In genomic region chr1:176119549-176119948, GRCh38 we compare ENCODE assay signal across 10 cellular contexts.
DNase-seq lines count a peak whose midpoint lies in the region; ATAC-seq and TF ChIP-seq lines count a peak whose summit lies in the region.
"Had no signal": no experiment of that assay in that cellular context is flagged by ENCODE, and none has a peak within 500 bp of the region (broad histone marks: within the 10 kb centered on the region; RNA-seq: fewer than 3 reads in every experiment).

No MANE protein-coding gene starts in this region.

- peaks cover 0 to 8% (median 0%) of the 10 kb centered on the region in 7 donors for H3K4me1 Mint-ChIP-seq in naive thymus-derived CD4-positive, alpha-beta T cell

- no peak overlapping the region for H3K4me3 Mint-ChIP-seq in naive thymus-derived CD4-positive, alpha-beta T cell

- TF ChIP-seq POLR2A in NB4 (IDR thresholded peaks at IDR 0.05; ENCODE audit: extremely low read depth, insufficient read length) (no peak), erythroblast (IDR thresholded peaks at IDR 0.05; ENCODE audit: low read length) (no peak), adrenal gland (IDR thresholded peaks at IDR 0.05) (no peak)

- H3K36me3 Mint-ChIP-seq in naive thymus-derived CD4-positive, alpha-beta T cell: peaks cover 4 to 63% (median 50%) of the 10 kb centered on the region in 5 donors

- no peaks in the 10 kb centered on the region for H3K4me1 ChIP-seq in adrenal gland (replicated peaks in 1 of 2)
- H3K4me1 ChIP-seq in naive thymus-derived CD4-positive, alpha-beta T cell (ENCODE audit: control insufficient read depth in 2 of 2, insufficient read depth in 2 of 2, low read length in 2 of 2): no peaks in the 10 kb centered on the region

- peaks cover 0 to 10% (median 0%) of the 10 kb centered on the region in 3 donors for H3K9me3 ChIP-seq in adrenal gland (replicated peaks in 1 of 3)
- H3K9me3 ChIP-seq in naive thymus-derived CD4-positive, alpha-beta T cell (ENCODE audit: control insufficient read depth in 2 of 3, low read length in 3 of 3): no peaks in the 10 kb centered on the region

- intact Hi-C loops in adrenal gland (cut with DNase I): no loop called here
- intact Hi-C loops in naive thymus-derived CD4-positive, alpha-beta T cell (cut with micrococcal nuclease): no loop called here

- no peak overlapping the region for H3K4me3 ChIP-seq in NB4 (ENCODE audit: low read depth, low read length)
- no peak overlapping the region for H3K4me3 ChIP-seq in adrenal gland
- H3K4me3 ChIP-seq in naive thymus-derived CD4-positive, alpha-beta T cell (ENCODE audit: low read length): no peak overlapping the region

- peak; percentile 51 for ATAC-seq in GM19463 (IDR thresholded peaks at IDR 0.05; ENCODE audit: unreplicated experiment)
- no peak for ATAC-seq in naive thymus-derived CD4-positive, alpha-beta T cell

- no peaks in the 10 kb centered on the region for H3K27me3 ChIP-seq in adrenal gland
- no peaks in the 10 kb centered on the region for H3K27me3 ChIP-seq in naive thymus-derived CD4-positive, alpha-beta T cell (ENCODE audit: control insufficient read depth in 2 of 2, insufficient read depth in 2 of 2, low read length in 2 of 2)

- no peak for TF ChIP-seq CTCF in NB4 (IDR thresholded peaks at IDR 0.05; ENCODE audit: low read depth, low read length)
- no peak for TF ChIP-seq CTCF in adrenal gland (IDR thresholded peaks at IDR 0.05)

- peaks cover 3 to 35% (median 8%) of the 10 kb centered on the region in 11 donors for H3K9me3 Mint-ChIP-seq in naive thymus-derived CD4-positive, alpha-beta T cell

- POLR2A ChIA-PET in naive thymus-derived CD4-positive, alpha-beta T cell (lab: Charles Lee): interaction anchor here (0.7 kb wide), 1 partner anchor 9 kb away, joined by 3 read pairs; no protein-coding TSS in a partner anchor

- H3K36me3 ChIP-seq in adrenal gland (replicated peaks in 1 of 2): no peaks in the 10 kb centered on the region
- peaks cover 0 to 18% (median 4%) of the 10 kb centered on the region in 3 experiments for H3K36me3 ChIP-seq in naive thymus-derived CD4-positive, alpha-beta T cell (ENCODE audit: control insufficient read depth in 2 of 3, insufficient read depth in 3 of 3, low read length in 3 of 3)

- CTCF ChIA-PET in naive thymus-derived CD4-positive, alpha-beta T cell (lab: Charles Lee): interaction anchor here (1.2 kb wide), 1 partner anchor 12 kb away, joined by 3 read pairs; no protein-coding TSS in a partner anchor

- H3K27ac Mint-ChIP-seq in naive thymus-derived CD4-positive, alpha-beta T cell: no peak overlapping the region

- 68 to 89% (median 73%) methylated on average over 1 of the region's 1 CpG for WGBS in adrenal gland, 4 donors

- no peak overlapping the region for H3K27ac ChIP-seq in adrenal gland
- no peak overlapping the region for H3K27ac ChIP-seq in naive thymus-derived CD4-positive, alpha-beta T cell (ENCODE audit: low read depth, low read length)

- DNase-seq in AML-193 (lab: John Stamatoyannopoulos, UW) (peak; percentile 19 to 32), NB4 (ENCODE audit: low read depth) (peak; percentile 9), erythroblast (lab: John Stamatoyannopoulos, UW) (peak; percentile 20 to 25), putamen (ENCODE audit: low spot score) (no peak), adrenal gland (no peak), COLO829 (ENCODE audit: low spot score) (no peak)
- DNase-seq in naive thymus-derived CD4-positive, alpha-beta T cell: no peak
- DNase-seq: activated CD8-positive, alpha-beta memory T cell treated with anti-CD3 and anti-CD28 coated beads, Interleukin-2, amount 50 U/mL, for 4 hours; NCI-H1092 treated with DMSO at 0.1 percent for 48 hours had no signal

- H3K27me3 Mint-ChIP-seq in naive thymus-derived CD4-positive, alpha-beta T cell: no peaks in the 10 kb centered on the region

Comparison
In these comparisons a context has a peak if more than half of its experiments do, and no peak if none do; other contexts are left out.
1. DNase-seq: peak in AML-193 (2 of 2), NB4 (single experiment) and erythroblast (2 of 2); none in putamen (single experiment), adrenal gland (0 of 7), COLO829 (single experiment) and naive thymus-derived CD4-positive, alpha-beta T cell (0 of 9).